8 cellular contexts compared by ENCODE assay signal in genomic region chr9:88651682-88652633, GRCh38.
A peak's percentile ranks its signal among the peaks of the same experiment; 100 is the strongest.
DNase-seq lines count a peak whose midpoint lies in the region; ATAC-seq and TF ChIP-seq lines count a peak whose summit lies in the region.

No MANE protein-coding gene starts in this region.

- no peak overlapping the region for H3K4me2 ChIP-seq in OCI-LY7 (ENCODE audit: low read length)

- H3K4me1 ChIP-seq in breast epithelium (peaks cover 0 to 6% of the 10 kb centered on the region in 2 donors), testis (no peaks in the 10 kb centered on the region), OCI-LY7 (ENCODE audit: insufficient read depth, low read length, poor library complexity, severe bottlenecking) (no peaks in the 10 kb centered on the region), spleen (no peaks in the 10 kb centered on the region)

- no peaks in the 10 kb centered on the region for H3K9me2 ChIP-seq in OCI-LY7 (ENCODE audit: insufficient read depth, low read length)

- H3K36me3 ChIP-seq in breast epithelium (no peaks in the 10 kb centered on the region), kidney epithelial cell (ENCODE audit: control insufficient read depth, insufficient read depth, low read length) (no peaks in the 10 kb centered on the region), testis (ENCODE audit: low read depth, missing control alignments) (no peaks in the 10 kb centered on the region), OCI-LY7 (ENCODE audit: insufficient read depth, low read length) (no peaks in the 10 kb centered on the region), spleen (no peaks in the 10 kb centered on the region)

- BruUV-seq in OCI-LY7 (replicated peaks; lab: Mats Ljungman, UMichigan) = no TSS peak

- TF ChIP-seq POLR2A in breast epithelium (IDR thresholded peaks at IDR 0.05) (no peak), testis (IDR thresholded peaks at IDR 0.05) (no peak), spleen (IDR thresholded peaks at IDR 0.05) (no peak)

- ATAC-seq in HG03196 (IDR thresholded peaks at IDR 0.05; ENCODE audit: unreplicated experiment) = no peak

- POLR2A ChIA-PET in OCI-LY7 (lab: Charles Lee) = interaction anchor here (0.7 kb wide), 1 partner anchor 94 kb away, joined by 3 read pairs; no protein-coding TSS in a partner anchor

- H3K27ac ChIP-seq in breast epithelium (peak overlapping the region; percentile 35 to 68), testis (peak overlapping the region in 1 of 2 donors; percentile 54), OCI-LY7 (ENCODE audit: low read depth, low read length, poor library complexity, severe bottlenecking) (no peak overlapping the region), spleen (peak overlapping the region in 4 of 8 donors; percentile 14 to 57 (median 34))

- H3K27me3 ChIP-seq in breast epithelium (no peaks in the 10 kb centered on the region), kidney epithelial cell (ENCODE audit: control insufficient read depth, insufficient read depth, low read length) (no peaks in the 10 kb centered on the region), testis (no peaks in the 10 kb centered on the region), spleen (replicated peaks in 1 of 7) (no peaks in the 10 kb centered on the region)

- no peaks in the 10 kb centered on the region for H4K20me1 ChIP-seq in OCI-LY7 (ENCODE audit: insufficient read depth, low read length)

- TF ChIP-seq CTCF in breast epithelium (IDR thresholded peaks at IDR 0.05) (no peak), kidney epithelial cell (IDR thresholded peaks at IDR 0.05; ENCODE audit: insufficient read depth, low read length, poor library complexity, severe bottlenecking) (no peak), testis (IDR thresholded peaks at IDR 0.05) (no peak), OCI-LY7 (conservative IDR thresholded peaks at IDR 0.05; ENCODE audit: low read length) (no peak), spleen (IDR thresholded peaks at IDR 0.05 in 8 of 11, conservative IDR thresholded peaks at IDR 0.05 in 3 of 11) (peak in 1 of 11 experiments; percentile 18)

- CTCF ChIA-PET in OCI-LY7 (lab: Charles Lee; ENCODE audit: unreplicated experiment) = no interaction called here

- intact Hi-C loops in breast epithelium (cut with DNase I; ENCODE audit: low total_unique reads) = no loop called here
- intact Hi-C loops in testis (cut with DNase I; ENCODE audit: low total_unique reads) = no loop called here
- intact Hi-C loops in OCI-LY7 (cut with micrococcal nuclease; ENCODE audit: unreplicated experiment) = no loop called here
- intact Hi-C loops in spleen (cut with DNase I; ENCODE audit: low total_unique reads) = no loop called here

- 42 to 48% methylated on average over 10 of the region's 10 CpGs for WGBS in testis, 2 donors
- 70 to 78% (median 72%) methylated on average over 10 of the region's 10 CpGs for WGBS in spleen, 5 donors

- H3K9me3 ChIP-seq in breast epithelium = no peaks in the 10 kb centered on the region
- H3K9me3 ChIP-seq in testis = no peaks in the 10 kb centered on the region
- no peaks in the 10 kb centered on the region for H3K9me3 ChIP-seq in OCI-LY7 (ENCODE audit: low read length)
- H3K9me3 ChIP-seq in spleen = peaks cover 0 to 4% (median 0%) of the 10 kb centered on the region in 8 donors

- peak; percentile 87 for DNase-seq in HPDE6-E6E7 (ENCODE audit: extremely low spot score)
- DNase-seq in breast epithelium (ENCODE audit: low spot score in 2 of 2) = peak; percentile 58 to 68
- peak; percentile 62 for DNase-seq in kidney epithelial cell (ENCODE audit: low read depth)
- peak; percentile 92 for DNase-seq in testis
- no peak for DNase-seq in OCI-LY7 (ENCODE audit: low spot score)
- no peak for DNase-seq in spleen
- DNase-seq in NK-92 treated with Interleukin-12 subunit alpha and Interleukin-12 subunit beta, amount 100 ng/mL, for 24 hours (lab: John Stamatoyannopoulos, UW) = no peak

- H3K4me3 ChIP-seq in breast epithelium = no peak overlapping the region
- H3K4me3 ChIP-seq in kidney epithelial cell (ENCODE audit: low read depth, low read length) = no peak overlapping the region
- no peak overlapping the region for H3K4me3 ChIP-seq in testis
- H3K4me3 ChIP-seq in OCI-LY7 (ENCODE audit: low read depth, low read length, poor library complexity, severe bottlenecking) = no peak overlapping the region
- H3K4me3 ChIP-seq in spleen = no peak overlapping the region

- no peak overlapping the region for H2AFZ ChIP-seq in OCI-LY7 (ENCODE audit: low read length)

- no peaks in the 10 kb centered on the region for H3K79me2 ChIP-seq in OCI-LY7 (ENCODE audit: insufficient read depth, low read depth, low read length)

Comparison
In these comparisons a context has a peak if more than half of its experiments do, and no peak if none do; other contexts are left out.
1. DNase-seq: peak in HPDE6-E6E7 (single experiment), breast epithelium (2 of 2), kidney epithelial cell (single experiment) and testis (single experiment); none in OCI-LY7 (single experiment), spleen (single experiment) and NK-92 treated with Interleukin-12 subunit alpha and Interleukin-12 subunit beta, amount 100 ng/mL, for 24 hours (single experiment).